Comparison of ENCODE assay signal across 8 cellular contexts in the genomic region with DNA sequence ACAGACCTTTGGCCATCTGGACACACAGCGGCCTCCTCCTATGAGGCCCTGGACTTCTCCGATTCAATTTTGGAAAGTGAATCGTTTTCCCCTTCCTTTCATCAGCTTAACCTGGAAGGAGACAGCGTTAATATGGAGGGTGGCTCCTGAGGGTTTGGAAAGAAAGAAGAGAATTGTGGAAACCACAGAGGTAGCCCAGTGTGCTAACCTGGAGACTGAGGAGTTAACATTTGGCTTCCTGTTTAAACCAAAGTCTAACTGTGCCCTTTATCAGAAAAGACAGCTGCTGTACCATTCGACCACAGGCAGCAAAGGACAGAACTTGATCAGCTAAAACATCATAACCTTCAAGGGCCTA. TPM values are rescaled to one million over a fixed set of nuclear protein-coding genes. Genes with fewer than 3 reads are reported as not detected.
DNase-seq lines count a peak whose midpoint lies in the region; ATAC-seq and TF ChIP-seq lines count a peak whose summit lies in the region.

No MANE protein-coding gene starts in this region.

- peak overlapping the region; percentile 70 to 84 (median 78) for H3K4me3 ChIP-seq in gastrocnemius medialis

- peak overlapping the region; percentile 93 for H3K27ac Mint-ChIP-seq in activated CD4-positive, alpha-beta memory T cell treated with anti-CD3 and anti-CD28 coated beads for 36 hours

- no peaks in the 10 kb centered on the region for H3K27me3 Mint-ChIP-seq in activated CD4-positive, alpha-beta memory T cell treated with anti-CD3 and anti-CD28 coated beads for 36 hours

- intact Hi-C loops in activated CD4-positive, alpha-beta memory T cell treated with anti-CD3 and anti-CD28 coated beads for 36 hours (cut with micrococcal nuclease): loop anchor here (1.0 to 10.0 kb wide), 5 partner anchors 85 to 671 kb away; a partner anchor contains a TSS
- intact Hi-C loops in left cardiac atrium (cut with DNase I): loop anchor here (5.0 to 10.0 kb wide), 2 partner anchors 291 to 294 kb away; no protein-coding TSS in a partner anchor
- intact Hi-C loops in gastrocnemius medialis (cut with DNase I; ENCODE audit: low total_unique reads): loop anchor here (5.0 kb wide), 1 partner anchor 299 kb away; a partner anchor contains a TSS

- no peaks in the 10 kb centered on the region for H3K9me3 ChIP-seq in gastrocnemius medialis

- no peaks in the 10 kb centered on the region for H3K27me3 ChIP-seq in gastrocnemius medialis

- H3K36me3 ChIP-seq in gastrocnemius medialis: peaks cover 0 to 11% of the 10 kb centered on the region in 2 donors

- H3K27ac ChIP-seq in C4-2B (peak overlapping the region; percentile 82), gastrocnemius medialis (peak overlapping the region; percentile 67 to 73 (median 70))

- H3K9me3 Mint-ChIP-seq in activated CD4-positive, alpha-beta memory T cell treated with anti-CD3 and anti-CD28 coated beads for 36 hours: no peaks in the 10 kb centered on the region

- no peak for DNase-seq in activated CD4-positive, alpha-beta memory T cell treated with anti-CD3 and anti-CD28 coated beads for 36 hours
- no peak for DNase-seq in left cardiac atrium
- DNase-seq in gastrocnemius medialis: no peak
- DNase-seq in stimulated activated CD4-positive, alpha-beta T cell treated with anti-CD3 and anti-CD28 coated beads, Interleukin-15, amount 100 ng/mL, for 24 hours: no peak
- no peak for DNase-seq in SHP77 (lab: John Stamatoyannopoulos, UW)

- no peak for TF ChIP-seq POLR2A in gastrocnemius medialis (IDR thresholded peaks at IDR 0.05)

- POLR2A ChIA-PET in activated CD4-positive, alpha-beta memory T cell treated with anti-CD3 and anti-CD28 coated beads for 36 hours (lab: Charles Lee): interaction anchor here (0.6 to 3.3 kb wide), 4 partner anchors 8 to 297 kb away, joined by 3 to 24 read pairs (median 6); a partner anchor contains a TSS

- CTCF ChIA-PET in activated CD4-positive, alpha-beta memory T cell treated with anti-CD3 and anti-CD28 coated beads for 36 hours (lab: Charles Lee): interaction anchor here (0.6 to 2.5 kb wide), 9 partner anchors 21 to 671 kb away, joined by 3 to 12 read pairs (median 4); a partner anchor contains a TSS

- no peak for TF ChIP-seq CTCF in C4-2B (conservative IDR thresholded peaks at IDR 0.05)
- no peak for TF ChIP-seq CTCF in gastrocnemius medialis (IDR thresholded peaks at IDR 0.05 in 4 of 5, conservative IDR thresholded peaks at IDR 0.05 in 1 of 5)

- in situ Hi-C loops in gastrocnemius medialis (cut with MboI; ENCODE audit: low sequenced_read_pairs in 4 of 4): loop anchor here in 2 of 4 donors (25.0 kb wide), 1 partner anchor 289 kb away; a partner anchor contains a TSS

- ATAC-seq in GM19351 (IDR thresholded peaks at IDR 0.05; ENCODE audit: unreplicated experiment) (peak; percentile 26), HG03439 (IDR thresholded peaks at IDR 0.05; ENCODE audit: unreplicated experiment) (peak; percentile 31), left cardiac atrium (peak; percentile 7 to 13), gastrocnemius medialis (peak in 1 of 2 donors; percentile 18)

- peaks cover 6 to 12% of the 10 kb centered on the region in 2 donors for H3K4me1 ChIP-seq in gastrocnemius medialis

- peak overlapping the region; percentile 77 for H3K4me3 Mint-ChIP-seq in activated CD4-positive, alpha-beta memory T cell treated with anti-CD3 and anti-CD28 coated beads for 36 hours

- peaks cover 2% of the 10 kb centered on the region for H3K36me3 Mint-ChIP-seq in activated CD4-positive, alpha-beta memory T cell treated with anti-CD3 and anti-CD28 coated beads for 36 hours

- H3K4me1 Mint-ChIP-seq in activated CD4-positive, alpha-beta memory T cell treated with anti-CD3 and anti-CD28 coated beads for 36 hours (ENCODE audit: low read depth): peaks cover 26% of the 10 kb centered on the region

RNA-seq across cellular contexts. Expression of a gene that starts 0.7 kb away (rescaled TPM):
- total RNA-seq in activated CD4-positive, alpha-beta memory T cell treated with anti-CD3 and anti-CD28 coated beads for 36 hours: 1 to 10 TPM; 4.4 to 5.0 TPM
- total RNA-seq in left cardiac atrium: 1 to 10 TPM; 3.4 to 3.5 TPM
- total RNA-seq in gastrocnemius medialis: 1 to 10 TPM in 2 of 4 donors, under 1 TPM in 1, not detected in 1; 0.60 to 2.9 (median 2.5) TPM
